ENCODE assay signal across 1 cellular context in genomic region chr2:152165780-152166179, GRCh38.
TF ChIP-seq lines count a peak whose summit lies in the region.

No MANE protein-coding gene starts in this region.

TF ChIP-seq in GM12878, 131 proteins besides CTCF, POLR2A, EP300 and RAD21 (continued from another document):
- TF ChIP-seq NR2C1 (IDR thresholded peaks at IDR 0.05) (no peak), CHD4 (IDR thresholded peaks at IDR 0.05) (no peak)
TF ChIP-seq in GM12878: peak in this region for 0.
